8 cellular contexts compared by ENCODE assay signal in genomic region chr1:167661527-167662436, GRCh38. TPM values are rescaled to one million over a fixed set of nuclear protein-coding genes. Genes with fewer than 3 reads are reported as not detected.
DNase-seq lines count a peak whose midpoint lies in the region; ATAC-seq and TF ChIP-seq lines count a peak whose summit lies in the region.

No MANE protein-coding gene starts in this region.

- no peak for TF ChIP-seq CTCF in coronary artery (IDR thresholded peaks at IDR 0.05)
- no peak for TF ChIP-seq CTCF in natural killer cell (IDR thresholded peaks at IDR 0.05)
- TF ChIP-seq CTCF in GM20000 (IDR thresholded peaks at IDR 0.05; ENCODE audit: extremely low read depth, missing control alignments) = no peak

- peaks cover 100% of the 10 kb centered on the region in 11 experiments for H4K20me1 ChIP-seq in BLaER1 treated with 17β-estradiol and CSF1 and Interleukin-3, amounts not matched to agents 10 nM and 100 nM

- peaks cover 84 to 100% (median 99%) of the 10 kb centered on the region in 11 experiments for H3K36me3 ChIP-seq in BLaER1 treated with 17β-estradiol and CSF1 and Interleukin-3, amounts not matched to agents 10 nM and 100 nM

- intact Hi-C loops in natural killer cell (cut with micrococcal nuclease) = loop anchor here (2.0 kb wide), 1 partner anchor 13 kb away; no protein-coding TSS in a partner anchor

- ATAC-seq in natural killer cell (no peak), GM19035 (IDR thresholded peaks at IDR 0.05; ENCODE audit: unreplicated experiment) (no peak)

- peaks cover 97 to 100% (median 99%) of the 10 kb centered on the region in 10 experiments for H3K4me1 ChIP-seq in BLaER1 treated with 17β-estradiol and CSF1 and Interleukin-3, amounts not matched to agents 10 nM and 100 nM

- no peaks in the 10 kb centered on the region for H3K9me3 ChIP-seq in BLaER1 treated with 17β-estradiol and CSF1 and Interleukin-3, amounts not matched to agents 10 nM and 100 nM (replicated peaks in 1 of 11)

- H3K36me3 Mint-ChIP-seq in natural killer cell = peaks cover 7% of the 10 kb centered on the region

- H3K4me2 ChIP-seq in BLaER1 treated with 17β-estradiol and CSF1 and Interleukin-3, amounts not matched to agents 10 nM and 100 nM = peak overlapping the region; percentile 63 to 98 (median 83)

- DNase-seq in M059J (ENCODE audit: low read depth) = peak; percentile 95
- no peak for DNase-seq in coronary artery (ENCODE audit: low spot score)
- DNase-seq in natural killer cell = no peak
- DNase-seq in SHP77 treated with DMSO at 0.1 percent for 48 hours (lab: John Stamatoyannopoulos, UW) = no peak
- no peak for DNase-seq in GM20000 (ENCODE audit: low spot score)
- no peak for DNase-seq in G401 (ENCODE audit: low spot score)

- in situ Hi-C loops in G401 (cut with HindIII; ENCODE audit: low sequenced_read_pairs) = no loop called here

- H3K9ac ChIP-seq in BLaER1 treated with 17β-estradiol and CSF1 and Interleukin-3, amounts not matched to agents 10 nM and 100 nM = peak overlapping the region in 7 of 11 experiments; percentile 15 to 61 (median 45); a peak in 11 of 22 replicates

- H3K27me3 ChIP-seq in BLaER1 treated with 17β-estradiol and CSF1 and Interleukin-3, amounts not matched to agents 10 nM and 100 nM = no peaks in the 10 kb centered on the region

- peak overlapping the region in 2 of 10 experiments; percentile 18 to 35; a peak in 5 of 20 replicates for H3K4me3 ChIP-seq in BLaER1 treated with 17β-estradiol and CSF1 and Interleukin-3, amounts not matched to agents 10 nM and 100 nM
- no peak overlapping the region for H3K4me3 ChIP-seq in coronary artery

- no peaks in the 10 kb centered on the region for H3K9me3 Mint-ChIP-seq in natural killer cell

- peak overlapping the region; percentile 47 to 97 for H3K27ac Mint-ChIP-seq in natural killer cell

- H3K4me1 Mint-ChIP-seq in natural killer cell = peaks cover 93 to 94% of the 10 kb centered on the region in 2 donors

- H3K27ac ChIP-seq in BLaER1 treated with 17β-estradiol and CSF1 and Interleukin-3, amounts not matched to agents 10 nM and 100 nM = peak overlapping the region in 8 of 11 experiments; percentile 6 to 50 (median 24); a peak in 11 of 22 replicates
- H3K27ac ChIP-seq in coronary artery = peak overlapping the region; percentile 59 to 78

- H3K27me3 Mint-ChIP-seq in natural killer cell (ENCODE audit: low read depth in 2 of 2) = no peaks in the 10 kb centered on the region

- H3K4me3 Mint-ChIP-seq in natural killer cell = no peak overlapping the region

RNA-seq across cellular contexts. Expression of gene RCSD1, which starts 31.8 kb away (rescaled TPM):
- total RNA-seq in M059J (2014; rRNA removed; shearing (Covaris generic)) = 0.15 and 0.81 TPM in 2 replicates
- 100 to 1,000 TPM in 2 of 3 donors, 10 to 100 TPM in 1; 86.3 to 130 (median 110) TPM for total RNA-seq in natural killer cell
- not detected in 2 replicates for total RNA-seq in G401 (2014; rRNA removed; shearing (Covaris generic))

RNA-seq across cellular contexts. Expression of gene MPZL1, which starts 60.0 kb away (rescaled TPM):
- 79.3 and 110 TPM in 2 replicates for total RNA-seq in M059J (2014; rRNA removed; shearing (Covaris generic))
- total RNA-seq in natural killer cell = 1 to 10 TPM; 3.4 to 4.6 (median 4.0) TPM
- total RNA-seq in G401 (2014; rRNA removed; shearing (Covaris generic)) = 94.8 and 155 TPM in 2 replicates

Comparison
In these comparisons a context has a peak if more than half of its experiments do, and no peak if none do; other contexts are left out.
1. RNA of gene RCSD1, which starts 31.8 kb away (total RNA-seq): 86.3 to 130 TPM in natural killer cell; 0.15 to 0.81 TPM in M059J and not detected in G401; every median in the first group is over 10 times any median in the second.
2. RNA of gene MPZL1, which starts 60.0 kb away (total RNA-seq): 94.8 to 155 TPM in G401 and 79.3 to 110 TPM in M059J; 3.4 to 4.6 TPM in natural killer cell; every median in the first group is over 10 times any median in the second.